9 cellular contexts compared by ENCODE assay signal in genomic region chr4:55183926-55184599, GRCh38. TPM values are rescaled to one million over a fixed set of nuclear protein-coding genes. Genes with fewer than 3 reads are reported as not detected.
DNase-seq lines count a peak whose midpoint lies in the region; TF ChIP-seq lines count a peak whose summit lies in the region.
"Had no signal": no experiment of that assay in that cellular context is flagged by ENCODE, and none has a peak within 500 bp of the region (broad histone marks: within the 10 kb centered on the region; RNA-seq: fewer than 3 reads in every experiment).

No MANE protein-coding gene starts in this region.

- peak overlapping the region; percentile 84 for H3K27ac ChIP-seq in epithelial cell of prostate
- H3K27ac ChIP-seq: colonic mucosa had no signal

- no peak overlapping the region for H3K4me3 Mint-ChIP-seq in osteocyte (ENCODE audit: unreplicated experiment)
- no peak overlapping the region for H3K4me3 Mint-ChIP-seq in activated CD4-positive, alpha-beta memory T cell treated with anti-CD3 and anti-CD28 coated beads, Interleukin-2, amount 10 ng/mL, durations not matched to agents 7 days and 5 days

- H3K9me3 Mint-ChIP-seq in osteocyte (ENCODE audit: unreplicated experiment): no peaks in the 10 kb centered on the region
- H3K9me3 Mint-ChIP-seq in activated CD4-positive, alpha-beta memory T cell treated with anti-CD3 and anti-CD28 coated beads, Interleukin-2, amount 10 ng/mL, durations not matched to agents 7 days and 5 days: no peaks in the 10 kb centered on the region

- no peaks in the 10 kb centered on the region for H3K36me3 Mint-ChIP-seq in osteocyte (ENCODE audit: unreplicated experiment)
- H3K36me3 Mint-ChIP-seq in activated CD4-positive, alpha-beta memory T cell treated with anti-CD3 and anti-CD28 coated beads, Interleukin-2, amount 10 ng/mL, durations not matched to agents 7 days and 5 days (ENCODE audit: low read depth): no peaks in the 10 kb centered on the region

- peak overlapping the region; percentile 12 for H3K27ac Mint-ChIP-seq in osteocyte (ENCODE audit: unreplicated experiment)
- H3K27ac Mint-ChIP-seq in activated CD4-positive, alpha-beta memory T cell treated with anti-CD3 and anti-CD28 coated beads, Interleukin-2, amount 10 ng/mL, durations not matched to agents 7 days and 5 days: no peak overlapping the region

- intact Hi-C loops in head of caudate nucleus (cut with DNase I): no loop called here

- CTCF ChIA-PET in activated CD4-positive, alpha-beta memory T cell treated with anti-CD3 and anti-CD28 coated beads, Interleukin-2, amount 10 ng/mL, durations not matched to agents 7 days and 5 days (lab: Charles Lee): interaction anchor here (1.3 to 1.8 kb wide), 4 partner anchors 13 to 138 kb away, joined by 3 to 8 read pairs (median 4); no protein-coding TSS in a partner anchor

- TF ChIP-seq CTCF in osteocyte (IDR thresholded peaks at IDR 0.05): no peak

- H3K4me1 Mint-ChIP-seq in osteocyte (ENCODE audit: unreplicated experiment): peaks cover 30% of the 10 kb centered on the region
- H3K4me1 Mint-ChIP-seq in activated CD4-positive, alpha-beta memory T cell treated with anti-CD3 and anti-CD28 coated beads, Interleukin-2, amount 10 ng/mL, durations not matched to agents 7 days and 5 days: no peaks in the 10 kb centered on the region

- DNase-seq in H4 (ENCODE audit: low spot score) (peak; percentile 93), RKO (ENCODE audit: low spot score) (peak; percentile 91), epithelial cell of prostate (ENCODE audit: low read depth, low spot score) (peak; percentile 87), osteocyte (ENCODE audit: extremely low spot score, unreplicated experiment) (no peak), head of caudate nucleus (no peak), HT-29 (ENCODE audit: low spot score) (no peak)
- DNase-seq in activated CD4-positive, alpha-beta memory T cell treated with anti-CD3 and anti-CD28 coated beads, Interleukin-2, amount 10 ng/mL, durations not matched to agents 7 days and 5 days: no peak
- DNase-seq in activated T-cell treated with anti-CD3 and anti-CD28 coated beads, Interleukin-2, amount 50 U/mL, for 1 hour: no peak

- POLR2A ChIA-PET in activated CD4-positive, alpha-beta memory T cell treated with anti-CD3 and anti-CD28 coated beads, Interleukin-2, amount 10 ng/mL, durations not matched to agents 7 days and 5 days (lab: Charles Lee): interaction anchor here (0.6 to 1.4 kb wide), 2 partner anchors 25 to 253 kb away, joined by 3 read pairs; no protein-coding TSS in a partner anchor

- no peaks in the 10 kb centered on the region for H3K27me3 Mint-ChIP-seq in osteocyte (ENCODE audit: unreplicated experiment)
- peaks cover 5% of the 10 kb centered on the region for H3K27me3 Mint-ChIP-seq in activated CD4-positive, alpha-beta memory T cell treated with anti-CD3 and anti-CD28 coated beads, Interleukin-2, amount 10 ng/mL, durations not matched to agents 7 days and 5 days

RNA-seq across cellular contexts. Expression of gene KDR, which starts 58.7 kb away (rescaled TPM):
- not detected in 2 replicates for total RNA-seq in H4 (2014; rRNA removed; shearing (Covaris generic))
- total RNA-seq in osteocyte: 0.18 and 0.24 TPM in 2 replicates
- not detected for total RNA-seq in activated CD4-positive, alpha-beta memory T cell treated with anti-CD3 and anti-CD28 coated beads, Interleukin-2, amount 10 ng/mL, durations not matched to agents 7 days and 5 days
- not detected in 2 replicates for total RNA-seq in HT-29 (2014; rRNA removed; shearing (Covaris generic))

Comparison
In these comparisons a context has a peak if more than half of its experiments do, and no peak if none do; other contexts are left out.
1. DNase-seq: peak in H4 (single experiment), RKO (single experiment) and epithelial cell of prostate (single experiment); none in osteocyte (single experiment), head of caudate nucleus (0 of 42), activated CD4-positive, alpha-beta memory T cell treated with anti-CD3 and anti-CD28 coated beads, Interleukin-2, amount 10 ng/mL, durations not matched to agents 7 days and 5 days (single experiment), activated T-cell treated with anti-CD3 and anti-CD28 coated beads, Interleukin-2, amount 50 U/mL, for 1 hour (single experiment) and HT-29 (single experiment).